Comparison of ENCODE assay signal across 8 cellular contexts in the genomic region with DNA sequence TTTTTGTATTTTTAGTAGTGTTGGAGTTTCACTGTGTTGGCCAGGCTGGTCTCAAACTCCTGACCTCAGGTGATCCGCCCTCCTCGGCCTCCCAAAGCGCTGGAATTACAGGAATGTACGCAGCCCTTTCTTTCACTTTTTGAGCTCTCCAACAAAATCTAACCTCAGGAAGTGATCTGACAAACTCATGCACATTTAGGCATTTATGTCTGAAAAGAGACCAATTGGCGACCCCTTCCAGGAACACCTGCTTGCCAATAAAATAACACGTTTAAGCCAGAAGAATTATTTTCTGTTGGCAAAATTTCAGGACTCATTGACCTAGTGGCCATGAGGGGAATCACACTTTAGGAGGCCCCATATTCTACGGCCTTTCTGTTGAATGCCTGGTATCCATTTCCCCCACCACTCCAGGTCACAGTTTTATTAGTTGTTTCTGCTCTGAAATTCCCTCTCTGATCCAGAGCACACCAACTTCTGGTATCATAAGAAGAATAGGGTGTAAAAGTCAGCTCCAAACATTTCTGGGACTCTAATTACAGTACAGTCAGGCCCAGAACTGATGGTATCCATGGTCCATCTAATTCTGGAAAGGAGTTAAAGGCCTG.
DNase-seq lines count a peak whose midpoint lies in the region; FAIRE-seq and TF ChIP-seq lines count a peak whose summit lies in the region.

No MANE protein-coding gene starts in this region.

- H3K27me3 ChIP-seq in MG63 (no peaks in the 10 kb centered on the region), H1 (replicated peaks in 1 of 4; ENCODE audit: control insufficient read depth in 3 of 4, extremely low read depth in 1 of 4, insufficient read depth in 3 of 4, low read length in 3 of 4) (no peaks in the 10 kb centered on the region), prostate gland (replicated peaks; ENCODE audit: insufficient read depth) (no peaks in the 10 kb centered on the region)

- no peak overlapping the region for H2BK120ac ChIP-seq in H1 (replicated peaks; ENCODE audit: low read depth, low read length)

- no peaks in the 10 kb centered on the region for H3K79me2 ChIP-seq in H1 (ENCODE audit: control insufficient read depth in 1 of 2, insufficient read depth in 2 of 2, low read length in 2 of 2)

- H3K9ac ChIP-seq in H1 (replicated peaks in 1 of 4; ENCODE audit: extremely low read depth in 1 of 4, low read depth in 3 of 4, low read length in 3 of 4) = no peak overlapping the region

- no peak overlapping the region for H2BK5ac ChIP-seq in H1 (ENCODE audit: low read depth, low read length)

- TF ChIP-seq EP300 in H1 (IDR thresholded peaks at IDR 0.05; ENCODE audit: borderline replicate concordance in 1 of 2, low read depth in 2 of 2, low read length in 2 of 2) = no peak

- H3K36me3 ChIP-seq in MG63 = no peaks in the 10 kb centered on the region
- H3K36me3 ChIP-seq in H1 (ENCODE audit: control insufficient read depth in 2 of 4, insufficient read depth in 4 of 4, low read length in 3 of 4) = no peaks in the 10 kb centered on the region
- no peaks in the 10 kb centered on the region for H3K36me3 ChIP-seq in prostate gland

- in situ Hi-C loops in Caki2 (cut with HindIII; ENCODE audit: low pct_unique_long_range_greater_than_20kb, low sequenced_read_pairs) = no loop called here

- no peak overlapping the region for H3K56ac ChIP-seq in H1 (replicated peaks; ENCODE audit: insufficient read length, low read depth, low read length)

- no peak overlapping the region for H2AK5ac ChIP-seq in H1 (ENCODE audit: low read depth, low read length)

- POLR2A ChIA-PET in H1 (lab: Charles Lee; ENCODE audit: partially characterized antibody) = no interaction called here

- H3K14ac ChIP-seq in H1 (ENCODE audit: insufficient read length) = no peak overlapping the region

- H3K4me2 ChIP-seq in H1 (ENCODE audit: insufficient read depth in 1 of 2, low read depth in 2 of 2, low read length in 2 of 2) = no peak overlapping the region

- no peak overlapping the region for H3K18ac ChIP-seq in H1 (ENCODE audit: extremely low read depth, low read length)

- H3K9me3 ChIP-seq in MG63 (peaks cover 8% of the 10 kb centered on the region; the same call in 1 of the 2 replicates), H1 (ENCODE audit: insufficient read depth in 2 of 2, low read depth in 1 of 2, low read length in 1 of 2) (no peaks in the 10 kb centered on the region), prostate gland (no peaks in the 10 kb centered on the region)

- TF ChIP-seq POLR2A in H1 (IDR thresholded peaks at IDR 0.05; ENCODE audit: control extremely low read depth in 1 of 2, low read depth in 2 of 2, low read length in 2 of 2) (no peak), prostate gland (IDR thresholded peaks at IDR 0.05) (no peak)

- intact Hi-C loops in prostate gland (cut with DNase I) = no loop called here

- no peak overlapping the region for H3K4me3 ChIP-seq in MG63
- no peak overlapping the region for H3K4me3 ChIP-seq in H1 (ENCODE audit: extremely low read depth in 1 of 4, insufficient read depth in 2 of 4, low read depth in 3 of 4, low read length in 4 of 4)
- no peak overlapping the region for H3K4me3 ChIP-seq in prostate gland

- no peak overlapping the region for H2AFZ ChIP-seq in H1 (ENCODE audit: low read length)

- H4K20me1 ChIP-seq in H1 (replicated peaks in 1 of 2; ENCODE audit: control insufficient read depth in 1 of 2, insufficient read depth in 2 of 2, low read length in 2 of 2) = no peaks in the 10 kb centered on the region

- FAIRE-seq in H1 (lab: Jason Lieb, UNC) = no peak

- H3K79me1 ChIP-seq in H1 (ENCODE audit: low read depth, low read length) = no peaks in the 10 kb centered on the region

- no peak overlapping the region for H4K5ac ChIP-seq in H1 (ENCODE audit: insufficient read length, low read depth, low read length)

- H3K4me1 ChIP-seq in H1 (replicated peaks in 1 of 4; ENCODE audit: control insufficient read depth in 3 of 4, insufficient read depth in 4 of 4, low read length in 3 of 4) = peaks cover 0 to 6% (median under 1%) of the 10 kb centered on the region in 4 experiments; a peak in 4 of 7 replicates
- no peaks in the 10 kb centered on the region for H3K4me1 ChIP-seq in prostate gland (replicated peaks)

- no peak overlapping the region for H2BK15ac ChIP-seq in H1 (ENCODE audit: low read length)

- TF ChIP-seq CTCF in H1 (IDR thresholded peaks at IDR 0.05; ENCODE audit: control extremely low read depth in 1 of 3, insufficient read depth in 1 of 3, low read depth in 1 of 3, low read length in 3 of 3) = peak in 1 of 3 experiments; percentile 53; a peak in 1 of 4 replicates
- TF ChIP-seq CTCF in prostate gland (IDR thresholded peaks at IDR 0.05) = peak in 1 of 4 experiments; percentile 34

- H4K8ac ChIP-seq in H1 (ENCODE audit: extremely low read depth, insufficient read depth, low read length) = no peak overlapping the region

- 84% methylated on average over 7 of the region's 7 CpGs; no CpG with 5 or more reads in 1 of the 2 experiments for WGBS in H1 (ENCODE audit: extremely low coverage in 1 of 2, insufficient coverage in 1 of 2, insufficient read length in 1 of 2, insufficient replicate concordance in 2 of 2, low coverage in 1 of 2, low lambda C conversion rate in 2 of 2, missing lambda C conversion rate in 1 of 2), 2 experiments
- WGBS in prostate gland = 67% methylated on average over 7 of the region's 7 CpGs

- peak; percentile 78 for DNase-seq in Caki2 (ENCODE audit: low read depth)
- DNase-seq in MG63 = peak; percentile 60
- DNase-seq in H1 (ENCODE audit: low read depth in 1 of 2, low spot score in 2 of 2) = no peak
- DNase-seq in myocyte (ENCODE audit: low read depth) = peak; percentile 83
- no peak for DNase-seq in NCI-H1105 (lab: John Stamatoyannopoulos, UW)
- DNase-seq in MV-4-11 (lab: John Stamatoyannopoulos, UW) = no peak
- DNase-seq in prostate gland (ENCODE audit: low spot score) = no peak
- DNase-seq in activated naive CD4-positive, alpha-beta T cell treated with anti-CD3 and anti-CD28 coated beads, Interleukin-2, amount 50 U/mL, for 16 hours = no peak

- H2BK20ac ChIP-seq in H1 (ENCODE audit: low read length) = no peak overlapping the region

- no peaks in the 10 kb centered on the region for H3K23me2 ChIP-seq in H1 (ENCODE audit: low read depth, low read length)

- H4K91ac ChIP-seq in H1 (replicated peaks; ENCODE audit: insufficient read length, low read length) = no peak overlapping the region

- CTCF ChIA-PET in H1 (lab: Charles Lee; ENCODE audit: partially characterized antibody) = interaction anchor here (0.5 to 2.5 kb wide), 30 partner anchors 8 to 196 kb away, joined by 3 to 14 read pairs (median 4); no protein-coding TSS in a partner anchor

- no peak overlapping the region for H3K27ac ChIP-seq in H1 (ENCODE audit: low read depth, low read length)
- H3K27ac ChIP-seq in prostate gland = no peak overlapping the region

- no peak overlapping the region for H3K23ac ChIP-seq in H1 (ENCODE audit: insufficient read length)

- H2BK12ac ChIP-seq in H1 (ENCODE audit: low read depth, low read length) = no peak overlapping the region

- H3K4ac ChIP-seq in H1 (replicated peaks; ENCODE audit: insufficient read length, low read depth, low read length) = no peak overlapping the region

- peak in 1 of 2 experiments; percentile 12; a peak in 1 of 4 replicates for TF ChIP-seq RAD21 in H1 (IDR thresholded peaks at IDR 0.05 in 1 of 2, conservative IDR thresholded peaks at IDR 0.05 in 1 of 2; ENCODE audit: low read depth in 2 of 2, low read length in 2 of 2)

TF ChIP-seq in H1, 55 proteins besides CTCF, POLR2A, EP300 and RAD21:
- TF ChIP-seq TEAD4 (IDR thresholded peaks at IDR 0.05; ENCODE audit: low read depth, low read length) (peak; percentile 3; the same call in 1 of the 2 replicates), GABPA (IDR thresholded peaks at IDR 0.05; ENCODE audit: borderline replicate concordance, insufficient read depth, low read length) (no peak)
TF ChIP-seq in H1: peak in this region for 1.

Comparison
In these comparisons a context has a peak if more than half of its experiments do, and no peak if none do; other contexts are left out.
1. DNase-seq: peak in Caki2 (single experiment), MG63 (single experiment) and myocyte (single experiment); none in H1 (0 of 2), NCI-H1105 (single experiment), MV-4-11 (single experiment), prostate gland (single experiment) and activated naive CD4-positive, alpha-beta T cell treated with anti-CD3 and anti-CD28 coated beads, Interleukin-2, amount 50 U/mL, for 16 hours (single experiment).